Comparison of ENCODE assay signal across 17 cellular contexts in genomic region chr18:75073654-75074053, GRCh38.
DNase-seq lines count a peak whose midpoint lies in the region; ATAC-seq, FAIRE-seq and TF ChIP-seq lines count a peak whose summit lies in the region.
"Had no signal": no experiment of that assay in that cellular context is flagged by ENCODE, and none has a peak within 500 bp of the region (broad histone marks: within the 10 kb centered on the region; RNA-seq: fewer than 3 reads in every experiment).

No MANE protein-coding gene starts in this region.

- H3K56ac ChIP-seq in IMR-90 (ENCODE audit: extremely low read depth, insufficient read depth, low read length) = no peak overlapping the region

- no CpG with 5 or more reads among the region's 9 CpGs for WGBS in IMR-90 (ENCODE audit: extremely low coverage in 2 of 2, insufficient read length in 1 of 2), 2 experiments
- 92 to 98% methylated on average over 4 to 9 of the region's 9 CpGs for WGBS in testis, 2 donors

- no peak overlapping the region for H3K27ac ChIP-seq in IMR-90 (ENCODE audit: insufficient read depth, low read length)
- no peak overlapping the region for H3K27ac ChIP-seq in kidney (ENCODE audit: low read depth in 2 of 2, low read length in 2 of 2)
- no peak overlapping the region for H3K27ac ChIP-seq in testis

- no peak overlapping the region for H2BK20ac ChIP-seq in IMR-90 (ENCODE audit: low read depth, low read length)

- no peak overlapping the region for H4K8ac ChIP-seq in IMR-90 (ENCODE audit: low read depth in 2 of 2, low read length in 2 of 2)

- peaks cover 16% of the 10 kb centered on the region for H3K9me1 ChIP-seq in IMR-90 (ENCODE audit: insufficient read depth, low read length)

- H3K27me3 ChIP-seq in IMR-90 (ENCODE audit: control insufficient read depth, insufficient read depth, low read length) = no peaks in the 10 kb centered on the region
- no peaks in the 10 kb centered on the region for H3K27me3 ChIP-seq in testis

- H4K91ac ChIP-seq in IMR-90 (ENCODE audit: insufficient read depth, low read depth, low read length) = no peak overlapping the region

- H4K20me1 ChIP-seq in IMR-90 (ENCODE audit: insufficient read depth, low read length) = no peaks in the 10 kb centered on the region

- H3K4ac ChIP-seq in IMR-90 (ENCODE audit: low read depth, low read length) = no peak overlapping the region

- no peak overlapping the region for H2BK15ac ChIP-seq in IMR-90 (ENCODE audit: low read depth, low read length)

- peak overlapping the region; percentile 28; the same call in 1 of the 2 replicates for H2AK5ac ChIP-seq in IMR-90 (ENCODE audit: low read depth, low read length)

- H3K14ac ChIP-seq in IMR-90 (replicated peaks; ENCODE audit: low read depth, low read length) = no peak overlapping the region

- TF ChIP-seq CTCF in IMR-90 (conservative IDR thresholded peaks at IDR 0.05; ENCODE audit: low read depth, low read length) (no peak), kidney (IDR thresholded peaks at IDR 0.05; ENCODE audit: borderline replicate concordance, extremely low read depth, insufficient read depth) (no peak), testis (IDR thresholded peaks at IDR 0.05) (no peak)

- no peak for ATAC-seq in IMR-90 (ENCODE audit: low read depth)
- ATAC-seq in HG02870 (IDR thresholded peaks at IDR 0.05; ENCODE audit: unreplicated experiment) = no peak
- ATAC-seq: HCT116 had no signal

- H3K4me2 ChIP-seq in IMR-90 (ENCODE audit: low read depth, low read length) = no peak overlapping the region

- H3K4me1 ChIP-seq in IMR-90 (ENCODE audit: control insufficient read depth, insufficient read depth, low read length) = peaks cover 8% of the 10 kb centered on the region
- no peaks in the 10 kb centered on the region for H3K4me1 ChIP-seq in kidney (ENCODE audit: control insufficient read depth in 1 of 2, insufficient read depth in 1 of 2, low read depth in 1 of 2, low read length in 2 of 2)
- no peaks in the 10 kb centered on the region for H3K4me1 ChIP-seq in testis

- H4K5ac ChIP-seq in IMR-90 (ENCODE audit: low read depth, low read length) = no peak overlapping the region

- peaks cover 10% of the 10 kb centered on the region for H3K9me3 ChIP-seq in IMR-90 (ENCODE audit: control insufficient read depth, insufficient read depth, low read length)
- peaks cover 5 to 6% of the 10 kb centered on the region in 2 donors for H3K9me3 ChIP-seq in kidney (ENCODE audit: control insufficient read depth in 1 of 2, low read length in 2 of 2)
- H3K9me3 ChIP-seq in testis = no peaks in the 10 kb centered on the region

- no peak overlapping the region for H2BK5ac ChIP-seq in IMR-90 (ENCODE audit: low read depth, low read length, poor library complexity, severe bottlenecking)

- H2BK120ac ChIP-seq in IMR-90 (ENCODE audit: low read depth, low read length) = no peak overlapping the region

- H2AFZ ChIP-seq in IMR-90 (replicated peaks; ENCODE audit: low read length, poor library complexity) = no peak overlapping the region

- H3K36me3 ChIP-seq in IMR-90 (ENCODE audit: control insufficient read depth, insufficient read depth, low read length) (no peaks in the 10 kb centered on the region), kidney (ENCODE audit: control insufficient read depth in 1 of 2, insufficient read depth in 2 of 2, low read length in 2 of 2) (no peaks in the 10 kb centered on the region), testis (ENCODE audit: low read depth, missing control alignments) (no peaks in the 10 kb centered on the region)

- H3K4me3 ChIP-seq in IMR-90 (ENCODE audit: insufficient read depth, low read depth, low read length) (no peak overlapping the region), kidney (ENCODE audit: low read length in 2 of 2) (no peak overlapping the region), testis (no peak overlapping the region)

- no peaks in the 10 kb centered on the region for H3K79me1 ChIP-seq in IMR-90 (ENCODE audit: low read depth in 1 of 2, low read length in 2 of 2)

- no peak for FAIRE-seq in kidney (lab: Jason Lieb, UNC)

- no peak for TF ChIP-seq POLR2A in IMR-90 (IDR thresholded peaks at IDR 0.05; ENCODE audit: low read depth, low read length)
- no peak for TF ChIP-seq POLR2A in testis (IDR thresholded peaks at IDR 0.05)

- no peak overlapping the region for H3K18ac ChIP-seq in IMR-90 (ENCODE audit: low read depth, low read length)

- intact Hi-C loops in IMR-90 (cut with micrococcal nuclease) = no loop called here
- intact Hi-C loops in kidney (cut with DNase I) = no loop called here
- intact Hi-C loops in testis (cut with DNase I; ENCODE audit: low total_unique reads) = no loop called here

- in situ Hi-C loops in IMR-90 (cut with MboI; ENCODE audit: low sequenced_read_pairs) = no loop called here

- POLR2A ChIA-PET in IMR-90 (lab: Charles Lee; ENCODE audit: unreplicated experiment) = no interaction called here

- peak; percentile 47 for DNase-seq in activated effector memory CD4-positive, alpha-beta T cell treated with anti-CD3 and anti-CD28 coated beads, Interleukin-2, amount 50 U/mL, for 16 hours
- DNase-seq in activated effector memory CD4-positive, alpha-beta T cell treated with Interleukin-2 at 50 U/mL for 16 hours = no peak
- no peak for DNase-seq in IMR-90
- peak; percentile 48 for DNase-seq in kidney
- peak; percentile 9 for DNase-seq in testis
- no peak for DNase-seq in nucleus accumbens (lab: John Stamatoyannopoulos, UW)
- DNase-seq: CD4-positive, alpha-beta memory T cell; GF-D8; KBM-7; NCI-H187; NCI-H226; NCI-H524; NCI-H82; OCI-M1; SHP77 treated with DMSO at 0.1 percent for 48 hours had no signal

- H2AK9ac ChIP-seq in IMR-90 (replicated peaks; ENCODE audit: low read depth, low read length, poor library complexity) = no peak overlapping the region

- CTCF ChIA-PET in IMR-90 (lab: Yijun Ruan, JAX) = no interaction called here

- TF ChIP-seq RAD21 in IMR-90 (IDR thresholded peaks at IDR 0.05; ENCODE audit: low read length) = no peak

- BruUV-seq in IMR-90 (replicated peaks; lab: Mats Ljungman, UMichigan) = no TSS peak

- H3K9ac ChIP-seq in IMR-90 (ENCODE audit: low read depth, low read length) = no peak overlapping the region
- no peak overlapping the region for H3K9ac ChIP-seq in kidney (ENCODE audit: low read length in 2 of 2)

- dilution Hi-C loops in IMR-90 (cut with HindIII; ENCODE audit: low sequenced_read_pairs, unreplicated experiment) = no loop called here

- no peak overlapping the region for H3K23ac ChIP-seq in IMR-90 (ENCODE audit: low read depth, low read length)

TF ChIP-seq in IMR-90, 13 proteins besides CTCF, POLR2A, EP300 and RAD21:
- TF ChIP-seq MAZ (IDR thresholded peaks at IDR 0.05; ENCODE audit: borderline replicate concordance, low read depth, low read length) (no peak), RCOR1 (IDR thresholded peaks at IDR 0.05; ENCODE audit: insufficient replicate concordance, low read length) (no peak), USF2 (IDR thresholded peaks at IDR 0.05; ENCODE audit: low read depth, low read length) (no peak), FOS (IDR thresholded peaks at IDR 0.05; ENCODE audit: low read depth, low read length) (no peak), BHLHE40 (IDR thresholded peaks at IDR 0.05; ENCODE audit: low read depth, low read length) (no peak), CEBPB (IDR thresholded peaks at IDR 0.05; ENCODE audit: low read depth, low read length) (no peak), CHD1 (IDR thresholded peaks at IDR 0.05; ENCODE audit: low read depth, low read length) (no peak), MXI1 (IDR thresholded peaks at IDR 0.05; ENCODE audit: borderline replicate concordance, low read depth, low read length) (no peak), MAFK (IDR thresholded peaks at IDR 0.05; ENCODE audit: low read depth, low read length) (no peak), RFX5 (IDR thresholded peaks at IDR 0.05; ENCODE audit: low read depth, low read length) (no peak), ELK1 (IDR thresholded peaks at IDR 0.05; ENCODE audit: borderline replicate concordance, low read depth, low read length) (no peak), NFE2L2 (IDR thresholded peaks at IDR 0.05; ENCODE audit: low read depth, low read length) (no peak), SMC3 (IDR thresholded peaks at IDR 0.05; ENCODE audit: low read depth, low read length) (no peak)

Comparison
In these comparisons a context has a peak if more than half of its experiments do, and no peak if none do; other contexts are left out.
1. DNase-seq: peak in activated effector memory CD4-positive, alpha-beta T cell treated with anti-CD3 and anti-CD28 coated beads, Interleukin-2, amount 50 U/mL, for 16 hours (single experiment), kidney (single experiment) and testis (single experiment); none in activated effector memory CD4-positive, alpha-beta T cell treated with Interleukin-2 at 50 U/mL for 16 hours (single experiment), IMR-90 (single experiment) and nucleus accumbens (0 of 56).